In genomic region chr15:79332824-79333510, GRCh38 we compare ENCODE assay signal across 29 cellular contexts. TPM values are rescaled to one million over a fixed set of nuclear protein-coding genes. Genes with fewer than 3 reads are reported as not detected.
DNase-seq lines count a peak whose midpoint lies in the region; ATAC-seq and TF ChIP-seq lines count a peak whose summit lies in the region.
"Had no signal": no experiment of that assay in that cellular context is flagged by ENCODE, and none has a peak within 500 bp of the region (broad histone marks: within the 10 kb centered on the region; RNA-seq: fewer than 3 reads in every experiment).

No MANE protein-coding gene starts in this region.

- CTCF ChIA-PET in naive thymus-derived CD4-positive, alpha-beta T cell (lab: Charles Lee): no interaction called here

- peaks cover 0 to 16% (median 7%) of the 10 kb centered on the region in 5 donors for H3K36me3 Mint-ChIP-seq in naive thymus-derived CD4-positive, alpha-beta T cell
- H3K36me3 Mint-ChIP-seq: neural progenitor cell had no signal

- peaks cover 0 to 2% (median 0%) of the 10 kb centered on the region in 11 donors for H3K9me3 Mint-ChIP-seq in naive thymus-derived CD4-positive, alpha-beta T cell
- H3K9me3 Mint-ChIP-seq: activated T-cell treated with anti-CD3 and anti-CD28 coated beads, Interleukin-2, amount 50 U/mL, for 24 hours; neural progenitor cell had no signal

- DNase-seq in NCI-H510A treated with DMSO at 0.1 percent for 48 hours (lab: John Stamatoyannopoulos, UW) (peak; percentile 40), NCI-H510A (lab: John Stamatoyannopoulos, UW) (no peak), left colon (no peak), thyroid gland (peak; percentile 55 to 58)
- DNase-seq in naive thymus-derived CD4-positive, alpha-beta T cell: no peak
- DNase-seq: activated CD4-positive, alpha-beta T cell treated with anti-CD3 and anti-CD28 coated beads for 48 hours; activated gamma-delta T cell treated with Interleukin-2 at 50 U/mL for 16 hours; activated T-cell treated with anti-CD3 and anti-CD28 coated beads, Interleukin-2, amount 50 U/mL, for 24 hours; HCEC 1CT; hypothalamus; IMR-90; lower lobe of right lung; NCI-H1417 treated with DMSO at 0.1 percent for 48 hours; sigmoid colon; stomach; T-helper 17 cell; upper lobe of left lung had no signal

- TF ChIP-seq POLR2A in thyroid gland (IDR thresholded peaks at IDR 0.05): no peak

- WGBS in thyroid gland, 2 donors: 51 to 66% methylated on average over 5 of the region's 5 CpGs

- intact Hi-C loops in left colon (cut with DNase I, micrococcal nuclease) (no loop called here), thyroid gland (cut with DNase I) (loop anchor here (10.0 kb wide), 1 partner anchor 522 kb away; no protein-coding TSS in a partner anchor)
- intact Hi-C loops in naive thymus-derived CD4-positive, alpha-beta T cell (cut with micrococcal nuclease): no loop called here

- TF ChIP-seq CTCF in VCaP (conservative IDR thresholded peaks at IDR 0.05) (no peak), thyroid gland (IDR thresholded peaks at IDR 0.05) (no peak)

- no peak overlapping the region for H3K27ac Mint-ChIP-seq in naive thymus-derived CD4-positive, alpha-beta T cell
- H3K27ac Mint-ChIP-seq: activated T-cell treated with anti-CD3 and anti-CD28 coated beads, Interleukin-2, amount 50 U/mL, for 24 hours; neural progenitor cell; T-helper 17 cell had no signal

- no peak overlapping the region for H3K4me3 ChIP-seq in thyroid gland (replicated peaks in 1 of 3)
- H3K4me3 ChIP-seq in naive thymus-derived CD4-positive, alpha-beta T cell (ENCODE audit: low read length): no peak overlapping the region
- H3K4me3 ChIP-seq: esophagus muscularis mucosa, gastroesophageal sphincter, GM12878, lower lobe of right lung, neural progenitor cell, sigmoid colon, stomach, upper lobe of left lung had no signal

- H3K27me3 ChIP-seq in thyroid gland: no peaks in the 10 kb centered on the region
- H3K27me3 ChIP-seq in naive thymus-derived CD4-positive, alpha-beta T cell (ENCODE audit: control insufficient read depth in 2 of 2, insufficient read depth in 2 of 2, low read length in 2 of 2): no peaks in the 10 kb centered on the region
- H3K27me3 ChIP-seq: esophagus muscularis mucosa, gastroesophageal sphincter, neural progenitor cell, sigmoid colon, stomach, upper lobe of left lung had no signal

- H3K27ac ChIP-seq in VCaP (peak overlapping the region; percentile 84), thyroid gland (peak overlapping the region; percentile 2 to 13 (median 6))
- H3K27ac ChIP-seq in naive thymus-derived CD4-positive, alpha-beta T cell (ENCODE audit: low read depth, low read length): no peak overlapping the region
- H3K27ac ChIP-seq: esophagus muscularis mucosa, gastroesophageal sphincter, lower lobe of right lung, neural progenitor cell, sigmoid colon, stomach, upper lobe of left lung had no signal

- no peak overlapping the region for H3K4me3 Mint-ChIP-seq in naive thymus-derived CD4-positive, alpha-beta T cell
- H3K4me3 Mint-ChIP-seq: activated T-cell treated with anti-CD3 and anti-CD28 coated beads, Interleukin-2, amount 50 U/mL, for 24 hours; neural progenitor cell; T-helper 17 cell had no signal

- ATAC-seq in left colon: peak; percentile 61
- ATAC-seq in GM18909 (IDR thresholded peaks at IDR 0.05; ENCODE audit: poor library complexity, unreplicated experiment): no peak
- no peak for ATAC-seq in naive thymus-derived CD4-positive, alpha-beta T cell
- no peak for ATAC-seq in HG03039 (IDR thresholded peaks at IDR 0.05; ENCODE audit: unreplicated experiment)
- ATAC-seq: gastroesophageal sphincter, GM12878, Panc1, T-helper 17 cell had no signal

- POLR2A ChIA-PET in naive thymus-derived CD4-positive, alpha-beta T cell (lab: Charles Lee): no interaction called here

- H3K9me3 ChIP-seq in thyroid gland: no peaks in the 10 kb centered on the region
- H3K9me3 ChIP-seq in naive thymus-derived CD4-positive, alpha-beta T cell (ENCODE audit: control insufficient read depth in 2 of 3, low read length in 3 of 3): no peaks in the 10 kb centered on the region
- H3K9me3 ChIP-seq: esophagus muscularis mucosa, lower lobe of right lung, sigmoid colon, stomach, upper lobe of left lung had no signal

- H3K36me3 ChIP-seq in thyroid gland: no peaks in the 10 kb centered on the region
- H3K36me3 ChIP-seq in naive thymus-derived CD4-positive, alpha-beta T cell (ENCODE audit: control insufficient read depth in 2 of 3, insufficient read depth in 3 of 3, low read length in 3 of 3): peaks cover 0 to 7% (median 0%) of the 10 kb centered on the region in 3 experiments
- H3K36me3 ChIP-seq: lower lobe of right lung, neural progenitor cell, sigmoid colon, upper lobe of left lung had no signal

- no peaks in the 10 kb centered on the region for H3K27me3 Mint-ChIP-seq in naive thymus-derived CD4-positive, alpha-beta T cell
- H3K27me3 Mint-ChIP-seq: activated T-cell treated with anti-CD3 and anti-CD28 coated beads, Interleukin-2, amount 50 U/mL, for 24 hours; T-helper 17 cell had no signal

- peaks cover 13 to 15% of the 10 kb centered on the region in 2 donors for H3K4me1 ChIP-seq in thyroid gland
- no peaks in the 10 kb centered on the region for H3K4me1 ChIP-seq in naive thymus-derived CD4-positive, alpha-beta T cell (ENCODE audit: control insufficient read depth in 2 of 2, insufficient read depth in 2 of 2, low read length in 2 of 2)
- H3K4me1 ChIP-seq: esophagus muscularis mucosa, gastroesophageal sphincter, lower lobe of right lung, neural progenitor cell, sigmoid colon, stomach had no signal

- H3K4me1 Mint-ChIP-seq in naive thymus-derived CD4-positive, alpha-beta T cell: peaks cover 0 to 2% (median 0%) of the 10 kb centered on the region in 7 donors
- H3K4me1 Mint-ChIP-seq: neural progenitor cell had no signal

RNA-seq across cellular contexts. Expression of gene TMED3, which starts 22.1 kb away (rescaled TPM):
- total RNA-seq in left colon: 10 to 100 TPM; 64.0 to 74.3 TPM
- 100 to 1,000 TPM; 156 to 235 (median 190) TPM for total RNA-seq in thyroid gland
- 10 to 100 TPM; 18.6 to 40.5 (median 21.1) TPM for total RNA-seq in naive thymus-derived CD4-positive, alpha-beta T cell
- 10 to 100 TPM; 57.2 to 74.1 TPM for polyA plus RNA-seq in naive thymus-derived CD4-positive, alpha-beta T cell

RNA-seq across cellular contexts. Expression of gene ANKRD34C, which starts 50.4 kb away (rescaled TPM):
- total RNA-seq in left colon (not detected), thyroid gland (under 1 TPM in 1 of 4 donors, not detected in 3; 0.13 TPM)
- total RNA-seq in naive thymus-derived CD4-positive, alpha-beta T cell: not detected
- polyA plus RNA-seq in naive thymus-derived CD4-positive, alpha-beta T cell: not detected
- total RNA-seq: A172; activated CD8-positive, alpha-beta memory T cell treated with anti-CD3 and anti-CD28 coated beads for 36 hours; esophagus muscularis mucosa; gastroesophageal sphincter; GM12878; IMR-90; lower lobe of right lung; M059J; NCI-H460; stomach; T-helper 17 cell; upper lobe of left lung had no signal
- polyA plus RNA-seq: IMR-90, sigmoid colon, stomach had no signal

Comparison
In these comparisons a context has a peak if more than half of its experiments do, and no peak if none do; other contexts are left out.
1. DNase-seq: peak in NCI-H510A treated with DMSO at 0.1 percent for 48 hours (single experiment) and thyroid gland (2 of 2); none in NCI-H510A (single experiment), left colon (0 of 2) and naive thymus-derived CD4-positive, alpha-beta T cell (0 of 9).